14 cellular contexts compared by ENCODE assay signal in genomic region chr3:37652851-37653250, GRCh38.
DNase-seq lines count a peak whose midpoint lies in the region; ATAC-seq and TF ChIP-seq lines count a peak whose summit lies in the region.
"Had no signal": no experiment of that assay in that cellular context is flagged by ENCODE, and none has a peak within 500 bp of the region (broad histone marks: within the 10 kb centered on the region; RNA-seq: fewer than 3 reads in every experiment).

No MANE protein-coding gene starts in this region.

- H3K4me1 ChIP-seq in esophagus squamous epithelium (peaks cover 9 to 25% (median 11%) of the 10 kb centered on the region in 3 donors), right cardiac atrium (ENCODE audit: control insufficient read depth, insufficient read depth, low read length) (peaks cover 8% of the 10 kb centered on the region), thoracic aorta (ENCODE audit: control insufficient read depth in 1 of 2, low read depth in 2 of 2) (peaks cover 0 to 28% of the 10 kb centered on the region in 2 donors)
- H3K4me1 ChIP-seq: A549 had no signal

- peaks cover 8% of the 10 kb centered on the region for H3K27me3 Mint-ChIP-seq in MCF 10A (ENCODE audit: insufficient read depth, unreplicated experiment)

- intact Hi-C loops in MCF 10A (cut with micrococcal nuclease) (no loop called here), esophagus squamous epithelium (cut with DNase I) (no loop called here), right cardiac atrium (cut with DNase I) (no loop called here)

- peaks cover 6% of the 10 kb centered on the region for H3K9me3 Mint-ChIP-seq in MCF 10A (ENCODE audit: unreplicated experiment)

- no peaks in the 10 kb centered on the region for H3K36me3 ChIP-seq in esophagus squamous epithelium
- H3K36me3 ChIP-seq in thoracic aorta: no peaks in the 10 kb centered on the region

- H3K27ac ChIP-seq in esophagus squamous epithelium: peak overlapping the region in 3 of 4 donors; percentile 27 to 50 (median 49)
- H3K27ac ChIP-seq in right cardiac atrium (ENCODE audit: low read length): no peak overlapping the region
- peak overlapping the region; percentile 54 to 78 for H3K27ac ChIP-seq in thoracic aorta
- H3K27ac ChIP-seq: A549, GM23248 had no signal

- no peak overlapping the region for H3K27ac Mint-ChIP-seq in MCF 10A (ENCODE audit: low read depth, unreplicated experiment)
- H3K27ac Mint-ChIP-seq: IgD-negative memory B cell had no signal

- ATAC-seq in right cardiac atrium (peak; percentile 96), thoracic aorta (ENCODE audit: insufficient number of reproducible peaks, low FRiP score, low read depth) (peak; percentile 62), GM19035 (IDR thresholded peaks at IDR 0.05; ENCODE audit: unreplicated experiment) (no peak), GM19328 (IDR thresholded peaks at IDR 0.05; ENCODE audit: unreplicated experiment) (no peak)
- ATAC-seq: A549 had no signal

- H3K4me1 Mint-ChIP-seq in MCF 10A (ENCODE audit: insufficient read depth, unreplicated experiment): no peaks in the 10 kb centered on the region

- no peak overlapping the region for H3K4me3 Mint-ChIP-seq in MCF 10A (ENCODE audit: unreplicated experiment)
- H3K4me3 Mint-ChIP-seq: IgD-negative memory B cell had no signal

- TF ChIP-seq CTCF in MCF 10A (IDR thresholded peaks at IDR 0.05; ENCODE audit: unreplicated experiment) (no peak), esophagus squamous epithelium (IDR thresholded peaks at IDR 0.05) (no peak), thoracic aorta (IDR thresholded peaks at IDR 0.05) (no peak)

- DNase-seq in MCF 10A (ENCODE audit: unreplicated experiment) (peak; percentile 46), esophagus squamous epithelium (lab: John Stamatoyannopoulos, UW) (no peak), right cardiac atrium (peak; percentile 64 to 89 (median 80)), thoracic aorta (ENCODE audit: low spot score) (no peak), H4 (ENCODE audit: low spot score) (no peak)
- DNase-seq: DMS79 treated with DMSO at 0.1 percent for 48 hours, GM23248, NCI-H1436, NCI-H2081, NCI-H524 had no signal

- H3K36me3 Mint-ChIP-seq in MCF 10A (ENCODE audit: insufficient read depth, unreplicated experiment): no peaks in the 10 kb centered on the region

- POLR2A ChIA-PET in MCF 10A (lab: Yijun Ruan, JAX): interaction anchor here (0.7 kb wide), 1 partner anchor 589 kb away, joined by 3 read pairs; no protein-coding TSS in a partner anchor

- peaks cover 0 to 5% (median 0%) of the 10 kb centered on the region in 3 donors for H3K9me3 ChIP-seq in esophagus squamous epithelium
- H3K9me3 ChIP-seq in right cardiac atrium (ENCODE audit: control insufficient read depth, low read length): no peaks in the 10 kb centered on the region
- H3K9me3 ChIP-seq in thoracic aorta: no peaks in the 10 kb centered on the region
- H3K9me3 ChIP-seq: A549 had no signal

- H3K27me3 ChIP-seq in esophagus squamous epithelium (no peaks in the 10 kb centered on the region), right cardiac atrium (ENCODE audit: control insufficient read depth, insufficient read depth) (no peaks in the 10 kb centered on the region), thoracic aorta (replicated peaks; ENCODE audit: insufficient read depth) (no peaks in the 10 kb centered on the region)

- 17 to 43% methylated on average over 1 of the region's 1 CpG for WGBS in esophagus squamous epithelium, 2 donors
- WGBS in right cardiac atrium: 60% methylated on average over 1 of the region's 1 CpG

- no TSS peak for BruUV-seq in MCF 10A (replicated peaks; lab: Mats Ljungman, UMichigan)

- H3K4me3 ChIP-seq in esophagus squamous epithelium: no peak overlapping the region
- H3K4me3 ChIP-seq in right cardiac atrium (ENCODE audit: low read length): no peak overlapping the region
- no peak overlapping the region for H3K4me3 ChIP-seq in thoracic aorta
- H3K4me3 ChIP-seq: A549, GM23248 had no signal

- CTCF ChIA-PET in MCF 10A (lab: Yijun Ruan, JAX): interaction anchor here (0.5 to 1.1 kb wide), 3 partner anchors 12 to 949 kb away, joined by 3 to 6 read pairs (median 3); no protein-coding TSS in a partner anchor

- no peak for TF ChIP-seq POLR2A in esophagus squamous epithelium (IDR thresholded peaks at IDR 0.05)

Comparison
In these comparisons a context has a peak if more than half of its experiments do, and no peak if none do; other contexts are left out.
1. DNase-seq: peak in MCF 10A (single experiment) and right cardiac atrium (3 of 3); none in esophagus squamous epithelium (single experiment), thoracic aorta (single experiment) and H4 (single experiment).
2. ATAC-seq: peak in right cardiac atrium (2 of 2) and thoracic aorta (single experiment); none in GM19035 (single experiment) and GM19328 (single experiment).